Comparison of ENCODE assay signal across 1 cellular context in the genomic region with DNA sequence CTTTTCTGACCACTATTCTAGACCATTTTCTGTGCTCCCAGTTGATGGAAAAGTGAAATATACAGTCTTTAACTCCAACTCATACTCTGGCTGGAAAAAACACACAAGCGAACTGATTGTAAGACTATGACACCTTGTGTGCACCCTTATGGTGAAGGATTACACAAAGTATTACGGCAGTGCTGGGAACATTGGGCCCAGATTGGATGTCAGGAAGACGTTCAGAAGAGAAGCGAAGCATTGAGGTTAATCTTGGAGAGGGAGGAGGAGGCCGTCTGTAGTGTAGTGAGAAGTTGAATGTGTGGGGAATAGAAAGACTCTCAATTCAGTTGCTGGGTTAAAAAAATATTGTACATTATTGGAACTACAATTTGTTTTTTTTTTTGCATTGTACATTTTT.
TF ChIP-seq lines count a peak whose summit lies in the region.

No MANE protein-coding gene starts in this region.

TF ChIP-seq in WTC11, 78 proteins besides CTCF, POLR2A, EP300 and RAD21 (continued from another document):
- TF ChIP-seq, protein P1, sequence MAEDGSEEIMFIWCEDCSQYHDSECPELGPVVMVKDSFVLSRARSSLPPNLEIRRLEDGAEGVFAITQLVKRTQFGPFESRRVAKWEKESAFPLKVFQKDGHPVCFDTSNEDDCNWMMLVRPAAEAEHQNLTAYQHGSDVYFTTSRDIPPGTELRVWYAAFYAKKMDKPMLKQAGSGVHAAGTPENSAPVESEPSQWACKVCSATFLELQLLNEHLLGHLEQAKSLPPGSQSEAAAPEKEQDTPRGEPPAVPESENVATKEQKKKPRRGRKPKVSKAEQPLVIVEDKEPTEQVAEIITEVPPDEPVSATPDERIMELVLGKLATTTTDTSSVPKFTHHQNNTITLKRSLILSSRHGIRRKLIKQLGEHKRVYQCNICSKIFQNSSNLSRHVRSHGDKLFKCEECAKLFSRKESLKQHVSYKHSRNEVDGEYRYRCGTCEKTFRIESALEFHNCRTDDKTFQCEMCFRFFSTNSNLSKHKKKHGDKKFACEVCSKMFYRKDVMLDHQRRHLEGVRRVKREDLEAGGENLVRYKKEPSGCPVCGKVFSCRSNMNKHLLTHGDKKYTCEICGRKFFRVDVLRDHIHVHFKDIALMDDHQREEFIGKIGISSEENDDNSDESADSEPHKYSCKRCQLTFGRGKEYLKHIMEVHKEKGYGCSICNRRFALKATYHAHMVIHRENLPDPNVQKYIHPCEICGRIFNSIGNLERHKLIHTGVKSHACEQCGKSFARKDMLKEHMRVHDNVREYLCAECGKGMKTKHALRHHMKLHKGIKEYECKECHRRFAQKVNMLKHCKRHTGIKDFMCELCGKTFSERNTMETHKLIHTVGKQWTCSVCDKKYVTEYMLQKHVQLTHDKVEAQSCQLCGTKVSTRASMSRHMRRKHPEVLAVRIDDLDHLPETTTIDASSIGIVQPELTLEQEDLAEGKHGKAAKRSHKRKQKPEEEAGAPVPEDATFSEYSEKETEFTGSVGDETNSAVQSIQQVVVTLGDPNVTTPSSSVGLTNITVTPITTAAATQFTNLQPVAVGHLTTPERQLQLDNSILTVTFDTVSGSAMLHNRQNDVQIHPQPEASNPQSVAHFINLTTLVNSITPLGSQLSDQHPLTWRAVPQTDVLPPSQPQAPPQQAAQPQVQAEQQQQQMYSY (CRISPR knock-in tag; IDR thresholded peaks at IDR 0.05), result no peak
